ENCODE assay signal across 24 cellular contexts in genomic region chr3:122936335-122936734, GRCh38.
A peak's percentile ranks its signal among the peaks of the same experiment; 100 is the strongest.
DNase-seq lines count a peak whose midpoint lies in the region; ATAC-seq, FAIRE-seq and TF ChIP-seq lines count a peak whose summit lies in the region.
"Had no signal": no experiment of that assay in that cellular context is flagged by ENCODE, and none has a peak within 500 bp of the region (broad histone marks: within the 10 kb centered on the region; RNA-seq: fewer than 3 reads in every experiment).

No MANE protein-coding gene starts in this region.

- no peaks in the 10 kb centered on the region for H3K79me2 ChIP-seq in K562 (ENCODE audit: control insufficient read depth, insufficient read depth, low read length)
- no peaks in the 10 kb centered on the region for H3K79me2 ChIP-seq in keratinocyte (ENCODE audit: control insufficient read depth, insufficient read depth, low read length)

- no peak for TF ChIP-seq RAD21 in K562 (CRISPR knock-in tag; conservative IDR thresholded peaks at IDR 0.05 in 1 of 2, IDR thresholded peaks at IDR 0.05 in 1 of 2)

- peaks cover 46% of the 10 kb centered on the region for H3K4me1 Mint-ChIP-seq in MCF 10A (ENCODE audit: insufficient read depth, unreplicated experiment)

- H3K4me3 ChIP-seq in breast epithelium = no peak overlapping the region
- H3K4me3 ChIP-seq in K562 = no peak overlapping the region
- no peak overlapping the region for H3K4me3 ChIP-seq in keratinocyte (ENCODE audit: control insufficient read depth in 2 of 3, extremely low read depth in 1 of 3, insufficient read depth in 2 of 3, low read depth in 1 of 3, low read length in 3 of 3)
- no peak overlapping the region for H3K4me3 ChIP-seq in testis
- H3K4me3 ChIP-seq: heart left ventricle, left lung, smooth muscle cell, tibial nerve had no signal

- H3K9me1 ChIP-seq in K562 (ENCODE audit: control insufficient read depth, insufficient read depth, low read length) (no peaks in the 10 kb centered on the region), keratinocyte (ENCODE audit: control insufficient read depth, extremely low read depth, insufficient read depth, low read length) (no peaks in the 10 kb centered on the region)

- TF ChIP-seq POLR2A in breast epithelium (IDR thresholded peaks at IDR 0.05) = no peak
- no peak for TF ChIP-seq POLR2A in K562 (conservative IDR thresholded peaks at IDR 0.05)
- no peak for TF ChIP-seq POLR2A in testis (IDR thresholded peaks at IDR 0.05)

- H3K36me3 Mint-ChIP-seq in MCF 10A (ENCODE audit: insufficient read depth, unreplicated experiment) = no peaks in the 10 kb centered on the region
- H3K36me3 Mint-ChIP-seq: IgD-negative memory B cell had no signal

- no peaks in the 10 kb centered on the region for H3K27me3 Mint-ChIP-seq in MCF 10A (ENCODE audit: insufficient read depth, unreplicated experiment)
- H3K27me3 Mint-ChIP-seq: IgD-negative memory B cell had no signal

- H3K4me2 ChIP-seq in K562 (ENCODE audit: insufficient read depth, low read length) (no peak overlapping the region), keratinocyte (ENCODE audit: control insufficient read depth, extremely low read depth, insufficient read depth, low read depth, low read length) (no peak overlapping the region)
- H3K4me2 ChIP-seq: smooth muscle cell had no signal

- H3K27ac ChIP-seq in breast epithelium = no peak overlapping the region
- no peak overlapping the region for H3K27ac ChIP-seq in K562 (ENCODE audit: extremely low read depth, low read depth, low read length)
- H3K27ac ChIP-seq in keratinocyte (ENCODE audit: control insufficient read depth, insufficient read depth, low read length) = no peak overlapping the region
- peak overlapping the region; percentile 7 to 53 for H3K27ac ChIP-seq in testis
- H3K27ac ChIP-seq: heart left ventricle, left lung had no signal

- ATAC-seq in K562 = no peak
- ATAC-seq: activated CD8-positive, alpha-beta T cell treated with anti-CD3 and anti-CD28 coated beads, Interleukin-2, amount 10 ng/mL, durations not matched to agents 7 days and 5 days; left lung had no signal

- H3K9me3 ChIP-seq in breast epithelium = no peaks in the 10 kb centered on the region
- no peaks in the 10 kb centered on the region for H3K9me3 ChIP-seq in K562 (replicated peaks; ENCODE audit: control insufficient read depth, insufficient read depth, low read depth, low read length)
- H3K9me3 ChIP-seq in keratinocyte (ENCODE audit: control insufficient read depth, low read depth, low read length) = no peaks in the 10 kb centered on the region
- no peaks in the 10 kb centered on the region for H3K9me3 ChIP-seq in testis
- H3K9me3 ChIP-seq: heart left ventricle, left lung, tibial nerve had no signal

- POLR2A ChIA-PET in MCF 10A (lab: Yijun Ruan, JAX) (interaction anchor here (0.6 to 1.4 kb wide), 4 partner anchors 11 to 146 kb away, joined by 3 to 4 read pairs (median 3); no protein-coding TSS in a partner anchor), K562 (lab: Yijun Ruan, JAX) (no interaction called here)

- WGBS in K562 (ENCODE audit: insufficient coverage, low coverage, missing lambda C conversion rate) = 3% methylated on average over 6 of the region's 9 CpGs
- 43 to 46% methylated on average over 9 of the region's 9 CpGs for WGBS in testis, 2 donors

- DNase-seq in MCF 10A (ENCODE audit: unreplicated experiment) (peak; percentile 41), breast epithelium (ENCODE audit: low spot score in 2 of 2) (no peak), K562 (ENCODE audit: extremely low read depth in 1 of 4, low spot score in 3 of 4) (no peak), keratinocyte (ENCODE audit: low read depth, low spot score) (no peak), testis (peak; percentile 64), NCI-H1092 (lab: John Stamatoyannopoulos, UW) (no peak), NCI-H2171 (lab: John Stamatoyannopoulos, UW) (no peak)
- no peak for DNase-seq in effector CD4-positive, alpha-beta T cell
- DNase-seq: activated CD4-positive, CD25-positive, alpha-beta regulatory T cell treated with anti-CD3 and anti-CD28 coated beads, Interleukin-2, amount 50 U/mL, for 72 hours; activated CD8-positive, alpha-beta T cell treated with anti-CD3 and anti-CD28 coated beads, Interleukin-2, amount 10 ng/mL, durations not matched to agents 7 days and 5 days; AML-193; amniotic stem cell; COR-L47; GOT3; heart left ventricle; left lung; NCI-H748 treated with DMSO at 0.1 percent for 48 hours; stimulated activated CD4-positive, alpha-beta T cell treated with anti-CD3 and anti-CD28 coated beads, Interleukin-4, amount 100 ng/mL, for 1 hour; stimulated activated naive CD4-positive, alpha-beta T cell treated with Interleukin-2 at 50 U/mL for 16 hours had no signal

- H3K4me3 Mint-ChIP-seq in MCF 10A (ENCODE audit: unreplicated experiment) = no peak overlapping the region
- H3K4me3 Mint-ChIP-seq: activated CD8-positive, alpha-beta T cell treated with anti-CD3 and anti-CD28 coated beads, Interleukin-2, amount 10 ng/mL, durations not matched to agents 7 days and 5 days; IgD-negative memory B cell had no signal

- intact Hi-C loops in MCF 10A (cut with micrococcal nuclease) (no loop called here), breast epithelium (cut with DNase I; ENCODE audit: low total_unique reads) (loop anchor here (10.0 kb wide), 1 partner anchor 1172 kb away; no protein-coding TSS in a partner anchor), K562 (cut with micrococcal nuclease) (no loop called here), testis (cut with DNase I; ENCODE audit: low total_unique reads) (no loop called here)

- H3K36me3 ChIP-seq in breast epithelium = no peaks in the 10 kb centered on the region
- no peaks in the 10 kb centered on the region for H3K36me3 ChIP-seq in K562 (ENCODE audit: control insufficient read depth, insufficient read depth, low read length)
- no peaks in the 10 kb centered on the region for H3K36me3 ChIP-seq in keratinocyte (ENCODE audit: control insufficient read depth in 2 of 2, extremely low read depth in 1 of 2, insufficient read depth in 2 of 2, low read length in 2 of 2)
- H3K36me3 ChIP-seq in testis (ENCODE audit: low read depth, missing control alignments) = no peaks in the 10 kb centered on the region
- H3K36me3 ChIP-seq: heart left ventricle, left lung, tibial nerve had no signal

- H3K9ac ChIP-seq in K562 (ENCODE audit: insufficient read depth in 1 of 2, low read depth in 2 of 2, low read length in 2 of 2) (no peak overlapping the region), keratinocyte (ENCODE audit: control insufficient read depth, extremely low read depth, insufficient read depth, low read length) (no peak overlapping the region)

- no peak overlapping the region for H3K27ac Mint-ChIP-seq in MCF 10A (ENCODE audit: low read depth, unreplicated experiment)
- H3K27ac Mint-ChIP-seq: activated CD8-positive, alpha-beta T cell treated with anti-CD3 and anti-CD28 coated beads, Interleukin-2, amount 10 ng/mL, durations not matched to agents 7 days and 5 days; IgD-negative memory B cell had no signal

- TF ChIP-seq CTCF in MCF 10A (IDR thresholded peaks at IDR 0.05; ENCODE audit: unreplicated experiment) = no peak
- TF ChIP-seq CTCF in breast epithelium (IDR thresholded peaks at IDR 0.05) = no peak
- no peak for TF ChIP-seq CTCF in K562 (IDR thresholded peaks at IDR 0.05 in 2 of 3, conservative IDR thresholded peaks at IDR 0.05 in 1 of 3; ENCODE audit: insufficient read depth in 2 of 3, low read depth in 1 of 3, low read length in 3 of 3)
- no peak for TF ChIP-seq CTCF in keratinocyte (optimal IDR thresholded peaks at IDR 0.05 in 1 of 3, IDR thresholded peaks at IDR 0.05 in 1 of 3, conservative IDR thresholded peaks at IDR 0.05 in 1 of 3; ENCODE audit: extremely low read depth in 1 of 3, insufficient read depth in 2 of 3, low read length in 3 of 3)
- no peak for TF ChIP-seq CTCF in testis (IDR thresholded peaks at IDR 0.05)

- in situ Hi-C loops in K562 (cut with MboI) = no loop called here

- CTCF ChIA-PET in MCF 10A (lab: Yijun Ruan, JAX) = interaction anchor here (0.6 to 1.4 kb wide), 4 partner anchors 28 to 92 kb away, joined by 3 to 7 read pairs (median 4); partner anchors contain the start of gene SEMA5B
- CTCF ChIA-PET in K562 (lab: Yijun Ruan, JAX; ENCODE audit: low intra/inter-chr PET ratio) = no interaction called here

- H3K9me3 Mint-ChIP-seq in MCF 10A (ENCODE audit: unreplicated experiment) = no peaks in the 10 kb centered on the region

- H3K27me3 ChIP-seq in breast epithelium = no peaks in the 10 kb centered on the region
- peaks cover 0 to 6% of the 10 kb centered on the region in 2 experiments; a peak in 2 of 5 replicates for H3K27me3 ChIP-seq in K562 (ENCODE audit: control insufficient read depth in 2 of 2, insufficient read depth in 2 of 2, low read length in 2 of 2)
- no peaks in the 10 kb centered on the region for H3K27me3 ChIP-seq in keratinocyte (ENCODE audit: control insufficient read depth, extremely low read depth, insufficient read depth, low read length)
- no peaks in the 10 kb centered on the region for H3K27me3 ChIP-seq in testis
- H3K27me3 ChIP-seq: heart left ventricle, left lung, tibial nerve had no signal

- H2AFZ ChIP-seq in K562 (ENCODE audit: low read depth, low read length) (no peak overlapping the region), keratinocyte (ENCODE audit: control insufficient read depth, low read length) (peak overlapping the region; percentile 20)

- dilution Hi-C loops in keratinocyte (cut with MboI; ENCODE audit: extremely low pct_ligation_motif_present, low sequenced_read_pairs) = no loop called here

- no peaks in the 10 kb centered on the region for H3K4me1 ChIP-seq in breast epithelium
- peaks cover 0 to 8% of the 10 kb centered on the region in 2 experiments; a peak in 2 of 5 replicates for H3K4me1 ChIP-seq in K562 (replicated peaks in 1 of 2; ENCODE audit: control insufficient read depth in 2 of 2, insufficient read depth in 2 of 2, low read length in 2 of 2)
- peaks cover 40% of the 10 kb centered on the region for H3K4me1 ChIP-seq in keratinocyte (ENCODE audit: control insufficient read depth, extremely low read depth, insufficient read depth, low read length)
- H3K4me1 ChIP-seq in testis = peaks cover 18% of the 10 kb centered on the region
- H3K4me1 ChIP-seq: left lung had no signal

- BruUV-seq in MCF 10A (replicated peaks; lab: Mats Ljungman, UMichigan) (no TSS peak), K562 (replicated peaks; lab: Mats Ljungman, UMichigan) (no TSS peak)

- H4K20me1 ChIP-seq in K562 (replicated peaks; ENCODE audit: control insufficient read depth, insufficient read depth, low read length) = no peaks in the 10 kb centered on the region
- no peaks in the 10 kb centered on the region for H4K20me1 ChIP-seq in keratinocyte (ENCODE audit: control insufficient read depth, extremely low read depth, insufficient read depth, low read length)

- FAIRE-seq in K562 (lab: Jason Lieb, UNC) (no peak), keratinocyte (lab: Jason Lieb, UNC) (no peak)
- FAIRE-seq: endothelial cell of umbilical vein, TTC549 had no signal

- no peak for TF ChIP-seq EP300 in K562 (IDR thresholded peaks at IDR 0.05; ENCODE audit: low read length)

TF ChIP-seq in K562, 482 proteins besides CTCF, POLR2A, EP300 and RAD21 (continues in another document):
- no peak for TF ChIP-seq KDM1A (IDR thresholded peaks at IDR 0.05)

Comparison
In these comparisons a context has a peak if more than half of its experiments do, and no peak if none do; other contexts are left out.
1. DNase-seq: peak in MCF 10A (single experiment) and testis (single experiment); none in breast epithelium (0 of 2), K562 (0 of 4), keratinocyte (single experiment), NCI-H1092 (single experiment), NCI-H2171 (single experiment) and effector CD4-positive, alpha-beta T cell (single experiment).
2. H3K27ac ChIP-seq: peak in testis (2 of 2); none in breast epithelium (0 of 2), K562 (single experiment) and keratinocyte (single experiment).